Comparison of ENCODE assay signal across 23 cellular contexts in genomic region chr9:132019702-132020101, GRCh38.
"Had no signal": no experiment of that assay in that cellular context is flagged by ENCODE, and none has a peak within 500 bp of the region (broad histone marks: within the 10 kb centered on the region; RNA-seq: fewer than 3 reads in every experiment).

No MANE protein-coding gene starts in this region.

- H3K9ac ChIP-seq: KMS-11 had no signal

- H3K27ac ChIP-seq: brain microvascular endothelial cell, cardiac muscle cell, KMS-11, SJSA1 had no signal

- H3K27me3 Mint-ChIP-seq: activated CD8-positive, alpha-beta memory T cell treated with anti-CD3 and anti-CD28 coated beads, Interleukin-2, amount 10 ng/mL, durations not matched to agents 7 days and 5 days; activated naive CD8-positive, alpha-beta T cell; activated T-cell treated with anti-CD3 and anti-CD28 coated beads, Interleukin-2, amount 50 U/mL, for 24 hours had no signal

- DNase-seq: activated CD4-positive, alpha-beta T cell treated with anti-CD3 and anti-CD28 coated beads for 48 hours; activated CD4-positive, alpha-beta T cell treated with anti-CD3 and anti-CD28 coated beads, Interleukin-2, amount 50 U/mL, for 48 hours; activated CD4-positive, CD25-positive, alpha-beta regulatory T cell treated with anti-CD3 and anti-CD28 coated beads, Interleukin-2, amount 50 U/mL, for 72 hours; activated CD8-positive, alpha-beta memory T cell treated with anti-CD3 and anti-CD28 coated beads, Interleukin-2, amount 10 ng/mL, durations not matched to agents 7 days and 5 days; activated effector memory CD4-positive, alpha-beta T cell treated with Interleukin-2 at 50 U/mL for 16 hours; activated naive CD4-positive, alpha-beta T cell; activated T-cell treated with anti-CD3 and anti-CD28 coated beads, Interleukin-2, amount 50 U/mL, for 24 hours; brain microvascular endothelial cell; MV-4-11; NCI-H1417 treated with DMSO at 0.1 percent for 48 hours; NCI-H1694; NCI-H2029; NCI-H510A treated with DMSO at 0.1 percent for 48 hours; NK-92 treated with Interleukin-12 subunit alpha and Interleukin-12 subunit beta, amount 100 ng/mL, for 24 hours; OCI-M1; RPMI8226; SW 1271 had no signal

- H3K27me3 ChIP-seq: brain microvascular endothelial cell, cardiac muscle cell, SJSA1 had no signal

- H3K4me3 Mint-ChIP-seq: activated CD8-positive, alpha-beta memory T cell treated with anti-CD3 and anti-CD28 coated beads, Interleukin-2, amount 10 ng/mL, durations not matched to agents 7 days and 5 days; activated naive CD8-positive, alpha-beta T cell; activated T-cell treated with anti-CD3 and anti-CD28 coated beads, Interleukin-2, amount 50 U/mL, for 24 hours; activated T-helper 1 cell treated with anti-CD3 and anti-CD28 coated beads, Interleukin-12 subunit alpha, Interleukin-12 subunit beta, Interleukin-2, Interleukin-4 antibody, amounts not matched to agents 30 ng/mL and 10 ng/mL and 1 ng/mL, durations not matched to agents 14 hours and 24 hours and 36 hours; WTC11 had no signal

- ATAC-seq: activated CD8-positive, alpha-beta memory T cell treated with anti-CD3 and anti-CD28 coated beads, Interleukin-2, amount 10 ng/mL, durations not matched to agents 7 days and 5 days; WTC11 had no signal

- H3K9me3 ChIP-seq: SJSA1 had no signal

- H3K36me3 ChIP-seq: brain microvascular endothelial cell, cardiac muscle cell, SJSA1 had no signal

- H3K4me1 Mint-ChIP-seq: activated CD8-positive, alpha-beta memory T cell treated with anti-CD3 and anti-CD28 coated beads, Interleukin-2, amount 10 ng/mL, durations not matched to agents 7 days and 5 days had no signal

- H3K27ac Mint-ChIP-seq: activated CD8-positive, alpha-beta memory T cell treated with anti-CD3 and anti-CD28 coated beads, Interleukin-2, amount 10 ng/mL, durations not matched to agents 7 days and 5 days; activated naive CD8-positive, alpha-beta T cell; activated T-cell treated with anti-CD3 and anti-CD28 coated beads, Interleukin-2, amount 50 U/mL, for 24 hours; activated T-helper 1 cell treated with anti-CD3 and anti-CD28 coated beads, Interleukin-12 subunit alpha, Interleukin-12 subunit beta, Interleukin-2, Interleukin-4 antibody, amounts not matched to agents 30 ng/mL and 10 ng/mL and 1 ng/mL, durations not matched to agents 14 hours and 24 hours and 36 hours; WTC11 had no signal

- H3K9me3 Mint-ChIP-seq: activated T-cell treated with anti-CD3 and anti-CD28 coated beads, Interleukin-2, amount 50 U/mL, for 24 hours; activated T-helper 1 cell treated with anti-CD3 and anti-CD28 coated beads, Interleukin-12 subunit alpha, Interleukin-12 subunit beta, Interleukin-2, Interleukin-4 antibody, amounts not matched to agents 30 ng/mL and 10 ng/mL and 1 ng/mL, durations not matched to agents 14 hours and 24 hours and 36 hours had no signal

- H3K36me3 Mint-ChIP-seq: activated CD8-positive, alpha-beta memory T cell treated with anti-CD3 and anti-CD28 coated beads, Interleukin-2, amount 10 ng/mL, durations not matched to agents 7 days and 5 days; WTC11 had no signal

- H3K4me2 ChIP-seq: KMS-11 had no signal

- H3K4me3 ChIP-seq: cardiac muscle cell, SJSA1 had no signal
